ENCODE assay signal across 8 cellular contexts in the genomic region with DNA sequence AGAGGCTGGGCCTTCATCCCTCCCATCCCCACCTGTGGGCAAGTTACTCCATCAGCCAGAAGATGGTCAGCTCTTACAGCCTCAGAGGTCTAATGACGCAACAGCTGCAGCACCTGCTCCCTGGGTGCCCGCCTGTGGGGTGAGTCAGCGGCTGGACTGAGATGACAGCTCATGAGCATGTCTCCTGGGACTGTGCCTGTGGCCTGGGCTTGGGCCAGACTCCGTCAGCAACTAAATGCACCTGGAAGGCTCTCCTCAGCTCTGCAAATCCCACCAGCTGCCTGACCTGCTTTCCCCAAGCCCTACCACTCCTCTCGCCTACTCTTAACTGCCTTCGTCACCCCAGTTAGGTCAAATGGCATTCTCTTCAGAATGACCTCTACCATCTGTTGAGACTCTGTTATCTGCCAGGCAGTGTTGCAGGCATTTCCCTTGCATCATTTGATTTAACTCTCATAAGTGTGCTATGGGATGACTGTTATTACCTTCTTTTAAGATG. TPM values are rescaled to one million over a fixed set of nuclear protein-coding genes. Genes with fewer than 3 reads are reported as not detected.
DNase-seq lines count a peak whose midpoint lies in the region; ATAC-seq, FAIRE-seq and TF ChIP-seq lines count a peak whose summit lies in the region.

No MANE protein-coding gene starts in this region.

- H3K9me3 ChIP-seq in MG63 = peaks cover 13% of the 10 kb centered on the region
- H3K9me3 ChIP-seq in small intestine (ENCODE audit: control insufficient read depth, low read depth) = no peaks in the 10 kb centered on the region

- H3K4me3 ChIP-seq in MG63 (no peak overlapping the region), small intestine (ENCODE audit: low read depth in 1 of 2, low read length in 2 of 2) (no peak overlapping the region)

- H3K27me3 ChIP-seq in MG63 = no peaks in the 10 kb centered on the region
- H3K27me3 ChIP-seq in small intestine (ENCODE audit: control insufficient read depth in 2 of 2, insufficient read depth in 2 of 2, low read length in 2 of 2) = no peaks in the 10 kb centered on the region

- H3K9me3 Mint-ChIP-seq in glutamatergic neuron (ENCODE audit: unreplicated experiment) = no peaks in the 10 kb centered on the region

- peak; percentile 35 for DNase-seq in AG08396 (ENCODE audit: low spot score)
- DNase-seq in MG63 = peak; percentile 91
- DNase-seq in brain pericyte (ENCODE audit: low read depth, low spot score) = peak; percentile 82
- peak; percentile 51 for DNase-seq in small intestine
- no peak for DNase-seq in glutamatergic neuron
- DNase-seq in activated gamma-delta T cell (lab: John Stamatoyannopoulos, UW) = no peak

- no peak overlapping the region for H3K27ac ChIP-seq in small intestine (ENCODE audit: low read depth in 1 of 2, low read length in 1 of 2)

- H3K27me3 Mint-ChIP-seq in glutamatergic neuron (ENCODE audit: unreplicated experiment) = peaks cover 2% of the 10 kb centered on the region

- H3K36me3 ChIP-seq in MG63 (no peaks in the 10 kb centered on the region), small intestine (ENCODE audit: control insufficient read depth in 2 of 2, insufficient read depth in 2 of 2, low read length in 2 of 2) (no peaks in the 10 kb centered on the region)

- no peak for TF ChIP-seq CTCF in glutamatergic neuron (IDR thresholded peaks at IDR 0.05; ENCODE audit: partially characterized antibody, unreplicated experiment)

- H3K27ac Mint-ChIP-seq in glutamatergic neuron (ENCODE audit: unreplicated experiment) = no peak overlapping the region

- no peak overlapping the region for H3K4me3 Mint-ChIP-seq in glutamatergic neuron (ENCODE audit: unreplicated experiment)

- peak; percentile 87 for ATAC-seq in GM21423 (IDR thresholded peaks at IDR 0.05; ENCODE audit: unreplicated experiment)
- no peak for ATAC-seq in GM21526 (IDR thresholded peaks at IDR 0.05; ENCODE audit: low FRiP score, unreplicated experiment)

- FAIRE-seq in small intestine (lab: Jason Lieb, UNC) = no peak

- no peaks in the 10 kb centered on the region for H3K4me1 Mint-ChIP-seq in glutamatergic neuron (ENCODE audit: low read depth, unreplicated experiment)

- H3K36me3 Mint-ChIP-seq in glutamatergic neuron (ENCODE audit: unreplicated experiment) = no peaks in the 10 kb centered on the region

- 43 to 70% (median 57%) methylated on average over 6 of the region's 6 CpGs for WGBS in small intestine, 3 donors

- H3K4me1 ChIP-seq in small intestine (ENCODE audit: control insufficient read depth in 2 of 2, insufficient read depth in 1 of 2, low read depth in 1 of 2, low read length in 1 of 2) = no peaks in the 10 kb centered on the region

RNA-seq across cellular contexts. Expression of gene ETS2, which starts 47.7 kb away (rescaled TPM):
- 12.6 and 12.7 TPM in 2 replicates for total RNA-seq in MG63 (2014; rRNA removed; shearing (Covaris generic); ENCODE audit: low replicate concordance)
- polyA plus RNA-seq in small intestine = 100 to 1,000 TPM; 129 to 137 (median 133) TPM
- 16.2 TPM for total RNA-seq in glutamatergic neuron (ENCODE audit: unreplicated experiment)

Comparison
In these comparisons a context has a peak if more than half of its experiments do, and no peak if none do; other contexts are left out.
1. DNase-seq: peak in AG08396 (single experiment), MG63 (single experiment), brain pericyte (single experiment) and small intestine (single experiment); none in glutamatergic neuron (single experiment) and activated gamma-delta T cell (single experiment).